Comparison of ENCODE assay signal across 16 cellular contexts in the genomic region with DNA sequence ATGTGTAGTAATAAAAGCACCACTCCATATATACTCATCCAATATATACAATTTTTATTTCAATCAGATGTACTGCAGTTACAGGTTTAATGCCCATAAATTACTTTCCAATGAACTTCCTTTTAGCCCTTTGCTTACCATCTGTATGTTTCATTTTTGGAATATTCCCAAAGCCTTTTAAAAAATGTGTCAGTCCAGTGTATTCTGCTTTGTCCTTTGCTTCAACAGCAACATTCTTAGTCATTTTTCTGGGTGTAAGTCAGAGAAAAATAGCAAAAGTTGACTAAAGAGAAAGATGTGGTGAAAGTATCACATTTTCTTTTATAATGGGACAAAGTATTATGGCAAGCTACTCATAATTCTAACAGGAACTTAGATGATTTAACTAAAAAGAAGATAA. TPM values are rescaled to one million over a fixed set of nuclear protein-coding genes. Genes with fewer than 3 reads are reported as not detected.
DNase-seq lines count a peak whose midpoint lies in the region; ATAC-seq and TF ChIP-seq lines count a peak whose summit lies in the region.
"Had no signal": no experiment of that assay in that cellular context is flagged by ENCODE, and none has a peak within 500 bp of the region (broad histone marks: within the 10 kb centered on the region; RNA-seq: fewer than 3 reads in every experiment).

No MANE protein-coding gene starts in this region.

- H3K27me3 ChIP-seq in GM23248 (replicated peaks; ENCODE audit: insufficient read depth) = no peaks in the 10 kb centered on the region
- no peaks in the 10 kb centered on the region for H3K27me3 ChIP-seq in foreskin keratinocyte
- no peaks in the 10 kb centered on the region for H3K27me3 ChIP-seq in subcutaneous abdominal adipose tissue (ENCODE audit: control insufficient read depth in 5 of 5, insufficient read depth in 4 of 5, low read length in 5 of 5)
- H3K27me3 ChIP-seq: BLaER1 had no signal

- in situ Hi-C loops in GM23248 (cut with MboI) = no loop called here
- in situ Hi-C loops in GM13976 (cut with MboI; ENCODE audit: low sequenced_read_pairs, unreplicated experiment) = no loop called here

- peak overlapping the region; percentile 50; the same call in 1 of the 2 replicates for H3K9ac ChIP-seq in GM23248
- peak overlapping the region in 1 of 5 donors; percentile 45 for H3K9ac ChIP-seq in subcutaneous abdominal adipose tissue (ENCODE audit: low read length in 5 of 5)
- H3K9ac ChIP-seq: BLaER1, parathyroid adenoma had no signal

- peak; percentile 69 for DNase-seq in GM23248
- DNase-seq in foreskin keratinocyte = no peak
- no peak for DNase-seq in GM13976 (ENCODE audit: low spot score)
- DNase-seq in DMS153 treated with DMSO at 0.1 percent for 48 hours (lab: John Stamatoyannopoulos, UW; ENCODE audit: unreplicated experiment) = no peak
- DNase-seq: activated CD8-positive, alpha-beta T cell treated with anti-CD3 and anti-CD28 coated beads for 36 hours; activated naive CD8-positive, alpha-beta T cell treated with anti-CD3 and anti-CD28 coated beads, Interleukin-2, amount 50 U/mL, for 24 hours; activated T-cell treated with anti-CD3 and anti-CD28 coated beads, Interleukin-2, amount 50 U/mL, for 72 hours; DMS79 treated with DMSO at 0.1 percent for 48 hours; NCI-H446 treated with DMSO at 0.1 percent for 48 hours; stimulated activated CD4-positive, alpha-beta T cell treated with anti-CD3 and anti-CD28 coated beads, Interleukin-15, amount 100 ng/mL, for 24 hours had no signal

- no peak for ATAC-seq in activated T-helper 17 cell treated with anti-CD3 and anti-CD28 coated beads, Interleukin-2, amount 50 U/mL, for 72 hours (replicated peaks)
- ATAC-seq in foreskin keratinocyte = no peak
- ATAC-seq in HG03159 (IDR thresholded peaks at IDR 0.05; ENCODE audit: unreplicated experiment) = no peak
- ATAC-seq in HG03432 (IDR thresholded peaks at IDR 0.05; ENCODE audit: unreplicated experiment) = no peak
- ATAC-seq: activated CD8-positive, alpha-beta T cell treated with anti-CD3 and anti-CD28 coated beads for 36 hours; activated naive CD8-positive, alpha-beta T cell treated with anti-CD3 and anti-CD28 coated beads, Interleukin-2, amount 50 U/mL, for 24 hours had no signal

- no peaks in the 10 kb centered on the region for H3K9me2 ChIP-seq in GM23248 (ENCODE audit: insufficient read depth)

- H3K27me3 Mint-ChIP-seq in activated T-helper 17 cell treated with anti-CD3 and anti-CD28 coated beads, Interleukin-2, amount 50 U/mL, for 72 hours = no peaks in the 10 kb centered on the region
- H3K27me3 Mint-ChIP-seq: activated CD8-positive, alpha-beta T cell treated with anti-CD3 and anti-CD28 coated beads for 36 hours had no signal

- H3K27ac Mint-ChIP-seq in activated T-helper 17 cell treated with anti-CD3 and anti-CD28 coated beads, Interleukin-2, amount 50 U/mL, for 72 hours = peak overlapping the region; percentile 69
- H3K27ac Mint-ChIP-seq: activated CD8-positive, alpha-beta T cell treated with anti-CD3 and anti-CD28 coated beads for 36 hours; activated naive CD8-positive, alpha-beta T cell treated with anti-CD3 and anti-CD28 coated beads, Interleukin-2, amount 50 U/mL, for 24 hours; activated T-cell treated with anti-CD3 and anti-CD28 coated beads, Interleukin-2, amount 50 U/mL, for 72 hours had no signal

- H3K4me1 ChIP-seq in GM23248 (ENCODE audit: insufficient read depth) (peaks cover 68% of the 10 kb centered on the region), foreskin keratinocyte (peaks cover 58% of the 10 kb centered on the region), subcutaneous abdominal adipose tissue (ENCODE audit: control insufficient read depth in 5 of 5, insufficient read depth in 5 of 5, low read length in 5 of 5) (peaks cover 4 to 56% (median 38%) of the 10 kb centered on the region in 5 donors)

- H3K4me3 ChIP-seq in GM23248 (peak overlapping the region; percentile 37), subcutaneous abdominal adipose tissue (ENCODE audit: low read depth in 1 of 5, low read length in 5 of 5) (no peak overlapping the region)
- H3K4me3 ChIP-seq: BLaER1 had no signal

- peaks cover 78% of the 10 kb centered on the region for H3K79me2 ChIP-seq in GM23248 (ENCODE audit: insufficient read depth)
- H3K79me2 ChIP-seq: parathyroid adenoma had no signal

- H3K27ac ChIP-seq in GM23248 (peak overlapping the region; percentile 84), foreskin keratinocyte (peak overlapping the region; percentile 98), subcutaneous abdominal adipose tissue (ENCODE audit: low read depth, low read length) (peak overlapping the region; percentile 66)
- H3K27ac ChIP-seq: BLaER1, parathyroid adenoma had no signal

- H3K9me3 Mint-ChIP-seq in activated T-helper 17 cell treated with anti-CD3 and anti-CD28 coated beads, Interleukin-2, amount 50 U/mL, for 72 hours = no peaks in the 10 kb centered on the region
- H3K9me3 Mint-ChIP-seq: activated CD8-positive, alpha-beta T cell treated with anti-CD3 and anti-CD28 coated beads for 36 hours; activated naive CD8-positive, alpha-beta T cell treated with anti-CD3 and anti-CD28 coated beads, Interleukin-2, amount 50 U/mL, for 24 hours; activated T-cell treated with anti-CD3 and anti-CD28 coated beads, Interleukin-2, amount 50 U/mL, for 72 hours had no signal

- peaks cover 37% of the 10 kb centered on the region for H3K4me1 Mint-ChIP-seq in activated T-helper 17 cell treated with anti-CD3 and anti-CD28 coated beads, Interleukin-2, amount 50 U/mL, for 72 hours

- peak overlapping the region; percentile 64 for H3K4me3 Mint-ChIP-seq in activated T-helper 17 cell treated with anti-CD3 and anti-CD28 coated beads, Interleukin-2, amount 50 U/mL, for 72 hours
- H3K4me3 Mint-ChIP-seq: activated CD8-positive, alpha-beta T cell treated with anti-CD3 and anti-CD28 coated beads for 36 hours; activated naive CD8-positive, alpha-beta T cell treated with anti-CD3 and anti-CD28 coated beads, Interleukin-2, amount 50 U/mL, for 24 hours had no signal

- H3K9me3 ChIP-seq in GM23248 (ENCODE audit: low read depth) (no peaks in the 10 kb centered on the region), subcutaneous abdominal adipose tissue (ENCODE audit: control insufficient read depth in 5 of 5, low read length in 5 of 5) (no peaks in the 10 kb centered on the region)
- H3K9me3 ChIP-seq: BLaER1 had no signal

- peaks cover 68% of the 10 kb centered on the region for H3F3A ChIP-seq in GM23248 (ENCODE audit: insufficient read depth)

- H3K36me3 Mint-ChIP-seq in activated T-helper 17 cell treated with anti-CD3 and anti-CD28 coated beads, Interleukin-2, amount 50 U/mL, for 72 hours (ENCODE audit: low read depth) = no peaks in the 10 kb centered on the region

- peak overlapping the region; percentile 72 for H3K4me2 ChIP-seq in GM23248 (ENCODE audit: unreplicated experiment)
- H3K4me2 ChIP-seq: BLaER1 had no signal

- H3K36me3 ChIP-seq in GM23248 (ENCODE audit: low read depth) (no peaks in the 10 kb centered on the region), subcutaneous abdominal adipose tissue (ENCODE audit: control insufficient read depth in 5 of 5, insufficient read depth in 5 of 5, low read length in 5 of 5) (no peaks in the 10 kb centered on the region)
- H3K36me3 ChIP-seq: BLaER1 had no signal

- H4K20me1 ChIP-seq in GM23248 (ENCODE audit: insufficient read depth) = no peaks in the 10 kb centered on the region
- H4K20me1 ChIP-seq: BLaER1 had no signal

- TF ChIP-seq CTCF in foreskin keratinocyte (conservative IDR thresholded peaks at IDR 0.05) = no peak
- no peak for TF ChIP-seq CTCF in GM13976 (IDR thresholded peaks at IDR 0.05; ENCODE audit: borderline replicate concordance, control extremely low read depth, extremely low read depth, insufficient read depth, missing control alignments)

- H2AFZ ChIP-seq in GM23248 = no peak overlapping the region
- H2AFZ ChIP-seq: parathyroid adenoma had no signal

RNA-seq across cellular contexts. Expression of gene DSE, which starts 15.2 kb away (rescaled TPM):
- total RNA-seq in GM23248 (2014; rRNA removed; shearing (Covaris generic)) = 76.9 and 83.9 TPM in 2 replicates
- polyA plus RNA-seq in GM23248 (2016; fragmentation: Nextera tagmentation; extraction: Ambion mirVana) (42.7 and 44.6 TPM in 2 replicates), foreskin keratinocyte (17.4 and 24.9 TPM in 2 replicates)
- 10 to 100 TPM; 26.0 to 28.9 TPM for total RNA-seq in activated T-helper 17 cell treated with anti-CD3 and anti-CD28 coated beads, Interleukin-2, amount 50 U/mL, for 72 hours
- 94.6 and 99.1 TPM in 2 replicates for total RNA-seq in foreskin keratinocyte
